In the genomic region with DNA sequence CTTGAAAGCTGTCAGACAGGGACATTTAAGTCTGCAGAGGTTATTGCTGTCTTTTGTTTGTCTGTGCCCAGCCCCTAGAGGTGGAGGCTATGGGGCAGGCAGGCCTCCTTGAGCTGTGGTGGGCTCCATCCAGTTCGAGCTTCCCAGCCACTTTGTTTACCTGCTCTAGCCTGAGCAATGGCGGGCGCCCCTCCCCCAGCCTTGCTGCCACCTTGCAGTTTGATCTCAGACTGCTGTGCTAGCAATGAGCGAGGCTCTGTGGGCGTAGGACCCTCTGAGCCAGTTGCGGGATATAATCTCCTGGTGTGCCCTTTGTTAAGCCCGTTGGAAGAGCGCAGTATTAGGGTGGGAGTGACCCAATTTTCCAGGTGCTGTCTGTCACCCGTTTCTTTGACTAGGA, we compare ENCODE assay signal across 2 cellular contexts.
A peak's percentile ranks its signal among the peaks of the same experiment; 100 is the strongest.
DNase-seq lines count a peak whose midpoint lies in the region; TF ChIP-seq lines count a peak whose summit lies in the region.
"Not testable (repeated sequence)": the region's sequence is repeated elsewhere in the genome, so short reads cannot be mapped to it uniquely, and the experiment has no call there.

No MANE protein-coding gene starts in this region.

- not testable (repeated sequence) for H3K36me3 Mint-ChIP-seq in chondrocyte (ENCODE audit: low read depth)

- H3K4me1 ChIP-seq in BLaER1, result not testable (repeated sequence)

- H3K9me3 ChIP-seq in BLaER1, result peaks cover 11% of the 10 kb centered on the region

- not testable (repeated sequence) for H3K27ac Mint-ChIP-seq in chondrocyte (ENCODE audit: unreplicated experiment)

- not testable (repeated sequence) for H3K27ac ChIP-seq in BLaER1

- DNase-seq in chondrocyte (ENCODE audit: low spot score), result peak; percentile 49

- H3K4me2 ChIP-seq in BLaER1, result peak overlapping the region; percentile 13

- TF ChIP-seq CTCF in chondrocyte (IDR thresholded peaks at IDR 0.05), result not testable (repeated sequence)

- H3K36me3 ChIP-seq in BLaER1, result not testable (repeated sequence)

- not testable (repeated sequence) for H3K4me3 Mint-ChIP-seq in chondrocyte (ENCODE audit: unreplicated experiment)

- H3K4me1 Mint-ChIP-seq in chondrocyte (ENCODE audit: low read depth), result not testable (repeated sequence)

- not testable (repeated sequence) for H3K4me3 ChIP-seq in BLaER1

- not testable (repeated sequence) for H3K27me3 ChIP-seq in BLaER1

- not testable (repeated sequence) for H4K20me1 ChIP-seq in BLaER1

- not testable (repeated sequence) for H3K27me3 Mint-ChIP-seq in chondrocyte (ENCODE audit: low read depth)

- not testable (repeated sequence) for H3K9ac ChIP-seq in BLaER1

- peaks cover 31% of the 10 kb centered on the region for H3K9me3 Mint-ChIP-seq in chondrocyte (ENCODE audit: low read depth)
